In the genomic region with DNA sequence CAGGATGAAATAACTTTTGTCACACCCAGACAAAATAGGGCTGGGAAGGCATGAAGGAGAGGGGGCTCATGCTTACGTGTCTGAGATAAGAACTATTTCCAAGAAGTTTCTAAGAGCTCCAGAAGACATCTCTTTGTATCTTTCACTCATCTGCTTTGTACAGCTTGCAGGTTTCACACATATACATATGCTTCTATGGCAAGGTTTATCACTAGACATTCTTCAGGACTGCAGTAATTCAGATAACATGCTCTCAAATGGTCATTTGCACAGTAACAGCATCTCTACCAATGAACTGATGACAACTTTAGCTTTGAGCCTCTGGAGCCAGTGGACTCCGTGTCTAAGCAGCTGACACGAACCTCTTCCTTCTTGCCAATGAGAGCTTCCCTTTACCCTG, we compare ENCODE assay signal across 2 cellular contexts.
TF ChIP-seq lines count a peak whose summit lies in the region.

No MANE protein-coding gene starts in this region.

TF ChIP-seq in IMR-90, 13 proteins besides CTCF, POLR2A, EP300 and RAD21:
- TF ChIP-seq CEBPB (IDR thresholded peaks at IDR 0.05; ENCODE audit: low read depth, low read length): no peak
- TF ChIP-seq MAFK (IDR thresholded peaks at IDR 0.05; ENCODE audit: low read depth, low read length): no peak

TF ChIP-seq in K562, 482 proteins besides CTCF, POLR2A, EP300 and RAD21 (continues in another document):
- TF ChIP-seq PRPF4 (IDR thresholded peaks at IDR 0.05; ENCODE audit: insufficient read depth, low read depth, low read length, poor library complexity, severe bottlenecking) (no peak), ASH1L (IDR thresholded peaks at IDR 0.05; ENCODE audit: borderline replicate concordance, low read depth, partially characterized antibody) (no peak), SP1 (CRISPR knock-in tag; IDR thresholded peaks at IDR 0.05) (no peak), JUNB (CRISPR knock-in tag; conservative IDR thresholded peaks at IDR 0.05) (no peak), NFE2L1 (tag; IDR thresholded peaks at IDR 0.05; ENCODE audit: borderline replicate concordance, low read depth) (no peak), NR4A1 (CRISPR knock-in tag; IDR thresholded peaks at IDR 0.05) (no peak), NR4A1 (tag; IDR thresholded peaks at IDR 0.05) (no peak), MYNN (IDR thresholded peaks at IDR 0.05) (no peak), MYNN (CRISPR knock-in tag; IDR thresholded peaks at IDR 0.05) (no peak), XRCC4 (IDR thresholded peaks at IDR 0.05; ENCODE audit: extremely low read depth, insufficient read depth, insufficient read length) (no peak), RNF2 (IDR thresholded peaks at IDR 0.05) (no peak), SMARCA5 (IDR thresholded peaks at IDR 0.05) (no peak), HDAC2 (IDR thresholded peaks at IDR 0.05) (no peak), PURB (CRISPR knock-in tag; IDR thresholded peaks at IDR 0.05; ENCODE audit: low read depth) (no peak), PTRF (tag; IDR thresholded peaks at IDR 0.05) (no peak), ZBTB7A (IDR thresholded peaks at IDR 0.05; ENCODE audit: borderline replicate concordance, control insufficient read depth, low read depth, low read length) (no peak), NCOR1 (IDR thresholded peaks at IDR 0.05) (peak; percentile 37; the same call in 1 of the 2 replicates), KDM2B (CRISPR knock-in tag; IDR thresholded peaks at IDR 0.05) (no peak), SAFB2 (IDR thresholded peaks at IDR 0.05; ENCODE audit: borderline replicate concordance, low read depth, low read length, severe bottlenecking) (no peak), NUFIP1 (IDR thresholded peaks at IDR 0.05; ENCODE audit: partially characterized antibody) (no peak), ELF4 (CRISPR knock-in tag; IDR thresholded peaks at IDR 0.05) (no peak), HNRNPUL1 (IDR thresholded peaks at IDR 0.05; ENCODE audit: low read length) (no peak), NFE2 (IDR thresholded peaks at IDR 0.05; ENCODE audit: low read depth) (no peak), MEIS2 (IDR thresholded peaks at IDR 0.05; ENCODE audit: partially characterized antibody) (peak; percentile 6), ZC3H8 (IDR thresholded peaks at IDR 0.05) (no peak), NEUROD1 (IDR thresholded peaks at IDR 0.05; ENCODE audit: borderline replicate concordance, low read depth, low read length, partially characterized antibody) (no peak), ZNF699 (CRISPR knock-in tag; IDR thresholded peaks at IDR 0.05; ENCODE audit: insufficient replicate concordance) (no peak), SMARCB1 (IDR thresholded peaks at IDR 0.05; ENCODE audit: insufficient read length, low read depth) (no peak), TGIF2 (CRISPR knock-in tag; IDR thresholded peaks at IDR 0.05) (no peak), RCOR1 (IDR thresholded peaks at IDR 0.05; ENCODE audit: borderline replicate concordance in 1 of 2, low read depth in 2 of 2, low read length in 2 of 2) (no peak), SETDB1 (IDR thresholded peaks at IDR 0.05; ENCODE audit: low read length) (no peak), KLF16 (IDR thresholded peaks at IDR 0.05) (no peak), ZNF583 (CRISPR knock-in tag; IDR thresholded peaks at IDR 0.05) (no peak), IFI16 (CRISPR knock-in tag; IDR thresholded peaks at IDR 0.05) (no peak), ARID2 (IDR thresholded peaks at IDR 0.05) (no peak), JUND (IDR thresholded peaks at IDR 0.05; ENCODE audit: borderline replicate concordance, low read depth, low read length) (0 out of 2 replicates have a peak, but pooled peaks have one; percentile 9), JUND (tag; IDR thresholded peaks at IDR 0.05; ENCODE audit: borderline replicate concordance, low read depth, low read length) (no peak; the same call in 2 of the 3 replicates), TCF7 (IDR thresholded peaks at IDR 0.05; ENCODE audit: borderline replicate concordance) (no peak), ZNF24 (IDR thresholded peaks at IDR 0.05) (no peak), CBFA2T3 (IDR thresholded peaks at IDR 0.05) (peak; percentile 74), SIN3B (IDR thresholded peaks at IDR 0.05; ENCODE audit: low read depth) (no peak), PHTF2 (CRISPR knock-in tag; IDR thresholded peaks at IDR 0.05) (no peak), THRAP3 (IDR thresholded peaks at IDR 0.05; ENCODE audit: borderline replicate concordance) (no peak), GTF2A2 (tag; IDR thresholded peaks at IDR 0.05) (no peak), ZNF282 (CRISPR knock-in tag; IDR thresholded peaks at IDR 0.05) (no peak), EWSR1 (IDR thresholded peaks at IDR 0.05; ENCODE audit: borderline replicate concordance, low read depth, partially characterized antibody) (no peak), CREB1 (IDR thresholded peaks at IDR 0.05) (no peak), CREB1 (CRISPR knock-in tag; IDR thresholded peaks at IDR 0.05) (no peak), RBM15 (IDR thresholded peaks at IDR 0.05; ENCODE audit: insufficient read depth, low read length) (no peak), LCOR (CRISPR knock-in tag; IDR thresholded peaks at IDR 0.05) (no peak), TBL1XR1 (IDR thresholded peaks at IDR 0.05; ENCODE audit: low read length in 2 of 2) (peak in 1 of 2 experiments; percentile 21; a peak in 1 of 4 replicates), FOXA3 (CRISPR knock-in tag; conservative IDR thresholded peaks at IDR 0.05 in 1 of 2, IDR thresholded peaks at IDR 0.05 in 1 of 2) (no peak), ZBTB1 (CRISPR knock-in tag; IDR thresholded peaks at IDR 0.05; ENCODE audit: borderline replicate concordance, low read depth) (no peak), CBX3 (IDR thresholded peaks at IDR 0.05; ENCODE audit: borderline replicate concordance in 1 of 2, low read length in 2 of 2) (no peak), ZBTB8A (IDR thresholded peaks at IDR 0.05; ENCODE audit: partially characterized antibody) (no peak), SOX6 (IDR thresholded peaks at IDR 0.05) (0 out of 2 replicates have a peak, but pooled peaks have one; percentile 25), SRSF3 (IDR thresholded peaks at IDR 0.05; ENCODE audit: insufficient read depth, low read length) (no peak), SMARCC2 (IDR thresholded peaks at IDR 0.05; ENCODE audit: low read depth) (no peak), ZKSCAN1 (IDR thresholded peaks at IDR 0.05; ENCODE audit: low read depth, low read length) (no peak)
- TF ChIP-seq, protein P1, sequence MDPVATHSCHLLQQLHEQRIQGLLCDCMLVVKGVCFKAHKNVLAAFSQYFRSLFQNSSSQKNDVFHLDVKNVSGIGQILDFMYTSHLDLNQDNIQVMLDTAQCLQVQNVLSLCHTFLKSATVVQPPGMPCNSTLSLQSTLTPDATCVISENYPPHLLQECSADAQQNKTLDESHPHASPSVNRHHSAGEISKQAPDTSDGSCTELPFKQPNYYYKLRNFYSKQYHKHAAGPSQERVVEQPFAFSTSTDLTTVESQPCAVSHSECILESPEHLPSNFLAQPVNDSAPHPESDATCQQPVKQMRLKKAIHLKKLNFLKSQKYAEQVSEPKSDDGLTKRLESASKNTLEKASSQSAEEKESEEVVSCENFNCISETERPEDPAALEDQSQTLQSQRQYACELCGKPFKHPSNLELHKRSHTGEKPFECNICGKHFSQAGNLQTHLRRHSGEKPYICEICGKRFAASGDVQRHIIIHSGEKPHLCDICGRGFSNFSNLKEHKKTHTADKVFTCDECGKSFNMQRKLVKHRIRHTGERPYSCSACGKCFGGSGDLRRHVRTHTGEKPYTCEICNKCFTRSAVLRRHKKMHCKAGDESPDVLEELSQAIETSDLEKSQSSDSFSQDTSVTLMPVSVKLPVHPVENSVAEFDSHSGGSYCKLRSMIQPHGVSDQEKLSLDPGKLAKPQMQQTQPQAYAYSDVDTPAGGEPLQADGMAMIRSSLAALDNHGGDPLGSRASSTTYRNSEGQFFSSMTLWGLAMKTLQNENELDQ (CRISPR knock-in tag; IDR thresholded peaks at IDR 0.05; ENCODE audit: borderline replicate concordance): no peak
- TF ChIP-seq, protein P2, sequence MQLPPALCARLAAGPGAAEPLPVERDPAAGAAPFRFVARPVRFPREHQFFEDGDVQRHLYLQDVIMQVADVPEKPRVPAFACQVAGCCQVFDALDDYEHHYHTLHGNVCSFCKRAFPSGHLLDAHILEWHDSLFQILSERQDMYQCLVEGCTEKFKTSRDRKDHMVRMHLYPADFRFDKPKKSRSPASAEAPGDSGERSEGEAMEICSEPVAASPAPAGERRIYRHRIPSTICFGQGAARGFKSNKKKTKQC (CRISPR knock-in tag; IDR thresholded peaks at IDR 0.05): no peak
- TF ChIP-seq, protein P3, sequence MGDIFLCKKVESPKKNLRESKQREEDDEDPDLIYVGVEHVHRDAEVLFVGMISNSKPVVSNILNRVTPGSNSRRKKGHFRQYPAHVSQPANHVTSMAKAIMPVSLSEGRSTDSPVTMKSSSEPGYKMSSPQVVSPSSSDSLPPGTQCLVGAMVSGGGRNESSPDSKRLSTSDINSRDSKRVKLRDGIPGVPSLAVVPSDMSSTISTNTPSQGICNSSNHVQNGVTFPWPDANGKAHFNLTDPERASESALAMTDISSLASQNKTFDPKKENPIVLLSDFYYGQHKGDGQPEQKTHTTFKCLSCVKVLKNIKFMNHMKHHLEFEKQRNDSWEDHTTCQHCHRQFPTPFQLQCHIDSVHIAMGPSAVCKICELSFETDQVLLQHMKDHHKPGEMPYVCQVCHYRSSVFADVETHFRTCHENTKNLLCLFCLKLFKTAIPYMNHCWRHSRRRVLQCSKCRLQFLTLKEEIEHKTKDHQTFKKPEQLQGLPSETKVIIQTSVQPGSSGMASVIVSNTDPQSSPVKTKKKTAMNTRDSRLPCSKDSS (IDR thresholded peaks at IDR 0.05; ENCODE audit: low read depth, partially characterized antibody): no peak
- TF ChIP-seq, protein P4, sequence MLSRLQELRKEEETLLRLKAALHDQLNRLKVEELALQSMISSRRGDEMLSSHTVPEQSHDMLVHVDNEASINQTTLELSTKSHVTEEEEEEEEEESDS (CRISPR knock-in tag; IDR thresholded peaks at IDR 0.05): no peak
- TF ChIP-seq, protein P5, sequence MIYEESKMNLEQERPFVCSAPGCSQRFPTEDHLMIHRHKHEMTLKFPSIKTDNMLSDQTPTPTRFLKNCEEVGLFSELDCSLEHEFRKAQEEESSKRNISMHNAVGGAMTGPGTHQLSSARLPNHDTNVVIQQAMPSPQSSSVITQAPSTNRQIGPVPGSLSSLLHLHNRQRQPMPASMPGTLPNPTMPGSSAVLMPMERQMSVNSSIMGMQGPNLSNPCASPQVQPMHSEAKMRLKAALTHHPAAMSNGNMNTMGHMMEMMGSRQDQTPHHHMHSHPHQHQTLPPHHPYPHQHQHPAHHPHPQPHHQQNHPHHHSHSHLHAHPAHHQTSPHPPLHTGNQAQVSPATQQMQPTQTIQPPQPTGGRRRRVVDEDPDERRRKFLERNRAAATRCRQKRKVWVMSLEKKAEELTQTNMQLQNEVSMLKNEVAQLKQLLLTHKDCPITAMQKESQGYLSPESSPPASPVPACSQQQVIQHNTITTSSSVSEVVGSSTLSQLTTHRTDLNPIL (CRISPR knock-in tag; IDR thresholded peaks at IDR 0.05): no peak
- TF ChIP-seq, protein P6, sequence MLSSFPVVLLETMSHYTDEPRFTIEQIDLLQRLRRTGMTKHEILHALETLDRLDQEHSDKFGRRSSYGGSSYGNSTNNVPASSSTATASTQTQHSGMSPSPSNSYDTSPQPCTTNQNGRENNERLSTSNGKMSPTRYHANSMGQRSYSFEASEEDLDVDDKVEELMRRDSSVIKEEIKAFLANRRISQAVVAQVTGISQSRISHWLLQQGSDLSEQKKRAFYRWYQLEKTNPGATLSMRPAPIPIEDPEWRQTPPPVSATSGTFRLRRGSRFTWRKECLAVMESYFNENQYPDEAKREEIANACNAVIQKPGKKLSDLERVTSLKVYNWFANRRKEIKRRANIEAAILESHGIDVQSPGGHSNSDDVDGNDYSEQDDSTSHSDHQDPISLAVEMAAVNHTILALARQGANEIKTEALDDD (IDR thresholded peaks at IDR 0.05): no peak
- TF ChIP-seq, protein P7, sequence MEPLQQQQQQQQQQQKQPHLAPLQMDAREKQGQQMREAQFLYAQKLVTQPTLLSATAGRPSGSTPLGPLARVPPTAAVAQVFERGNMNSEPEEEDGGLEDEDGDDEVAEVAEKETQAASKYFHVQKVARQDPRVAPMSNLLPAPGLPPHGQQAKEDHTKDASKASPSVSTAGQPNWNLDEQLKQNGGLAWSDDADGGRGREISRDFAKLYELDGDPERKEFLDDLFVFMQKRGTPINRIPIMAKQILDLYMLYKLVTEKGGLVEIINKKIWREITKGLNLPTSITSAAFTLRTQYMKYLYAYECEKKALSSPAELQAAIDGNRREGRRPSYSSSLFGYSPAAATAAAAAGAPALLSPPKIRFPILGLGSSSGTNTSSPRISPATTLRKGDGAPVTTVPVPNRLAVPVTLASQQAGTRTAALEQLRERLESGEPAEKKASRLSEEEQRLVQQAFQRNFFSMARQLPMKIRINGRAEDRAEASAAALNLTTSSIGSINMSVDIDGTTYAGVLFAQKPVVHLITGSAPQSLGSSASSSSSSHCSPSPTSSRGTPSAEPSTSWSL (CRISPR knock-in tag; IDR thresholded peaks at IDR 0.05; ENCODE audit: borderline replicate concordance): no peak
- TF ChIP-seq, protein P8, sequence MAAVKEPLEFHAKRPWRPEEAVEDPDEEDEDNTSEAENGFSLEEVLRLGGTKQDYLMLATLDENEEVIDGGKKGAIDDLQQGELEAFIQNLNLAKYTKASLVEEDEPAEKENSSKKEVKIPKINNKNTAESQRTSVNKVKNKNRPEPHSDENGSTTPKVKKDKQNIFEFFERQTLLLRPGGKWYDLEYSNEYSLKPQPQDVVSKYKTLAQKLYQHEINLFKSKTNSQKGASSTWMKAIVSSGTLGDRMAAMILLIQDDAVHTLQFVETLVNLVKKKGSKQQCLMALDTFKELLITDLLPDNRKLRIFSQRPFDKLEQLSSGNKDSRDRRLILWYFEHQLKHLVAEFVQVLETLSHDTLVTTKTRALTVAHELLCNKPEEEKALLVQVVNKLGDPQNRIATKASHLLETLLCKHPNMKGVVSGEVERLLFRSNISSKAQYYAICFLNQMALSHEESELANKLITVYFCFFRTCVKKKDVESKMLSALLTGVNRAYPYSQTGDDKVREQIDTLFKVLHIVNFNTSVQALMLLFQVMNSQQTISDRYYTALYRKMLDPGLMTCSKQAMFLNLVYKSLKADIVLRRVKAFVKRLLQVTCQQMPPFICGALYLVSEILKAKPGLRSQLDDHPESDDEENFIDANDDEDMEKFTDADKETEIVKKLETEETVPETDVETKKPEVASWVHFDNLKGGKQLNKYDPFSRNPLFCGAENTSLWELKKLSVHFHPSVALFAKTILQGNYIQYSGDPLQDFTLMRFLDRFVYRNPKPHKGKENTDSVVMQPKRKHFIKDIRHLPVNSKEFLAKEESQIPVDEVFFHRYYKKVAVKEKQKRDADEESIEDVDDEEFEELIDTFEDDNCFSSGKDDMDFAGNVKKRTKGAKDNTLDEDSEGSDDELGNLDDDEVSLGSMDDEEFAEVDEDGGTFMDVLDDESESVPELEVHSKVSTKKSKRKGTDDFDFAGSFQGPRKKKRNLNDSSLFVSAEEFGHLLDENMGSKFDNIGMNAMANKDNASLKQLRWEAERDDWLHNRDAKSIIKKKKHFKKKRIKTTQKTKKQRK (IDR thresholded peaks at IDR 0.05; ENCODE audit: borderline replicate concordance, low read depth, low read length): no peak
